In the genomic region with DNA sequence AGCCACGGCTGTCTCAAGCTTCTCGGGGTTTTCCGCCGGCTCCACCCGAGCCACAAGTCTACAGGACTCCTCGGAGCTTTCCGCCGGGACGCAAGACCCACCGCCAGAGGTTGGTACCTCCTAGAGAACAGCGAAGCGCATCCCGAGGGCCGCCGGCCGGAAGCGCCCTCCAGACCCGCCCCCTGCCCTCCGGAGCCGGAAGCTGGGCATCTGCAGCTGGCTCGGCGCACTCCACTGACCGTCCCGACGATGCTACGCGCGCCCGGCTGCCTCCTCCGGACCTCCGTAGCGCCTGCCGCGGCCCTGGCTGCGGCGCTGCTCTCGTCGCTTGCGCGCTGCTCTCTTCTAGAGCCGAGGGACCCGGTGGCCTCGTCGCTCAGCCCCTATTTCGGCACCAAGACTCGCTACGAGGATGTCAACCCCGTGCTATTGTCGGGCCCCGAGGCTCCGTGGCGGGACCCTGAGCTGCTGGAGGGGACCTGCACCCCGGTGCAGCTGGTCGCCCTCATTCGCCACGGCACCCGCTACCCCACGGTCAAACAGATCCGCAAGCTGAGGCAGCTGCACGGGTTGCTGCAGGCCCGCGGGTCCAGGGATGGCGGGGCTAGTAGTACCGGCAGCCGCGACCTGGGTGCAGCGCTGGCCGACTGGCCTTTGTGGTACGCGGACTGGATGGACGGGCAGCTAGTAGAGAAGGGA, we compare ENCODE assay signal across 8 cellular contexts.
DNase-seq lines count a peak whose midpoint lies in the region; ATAC-seq and TF ChIP-seq lines count a peak whose summit lies in the region.

A gene with protein sequence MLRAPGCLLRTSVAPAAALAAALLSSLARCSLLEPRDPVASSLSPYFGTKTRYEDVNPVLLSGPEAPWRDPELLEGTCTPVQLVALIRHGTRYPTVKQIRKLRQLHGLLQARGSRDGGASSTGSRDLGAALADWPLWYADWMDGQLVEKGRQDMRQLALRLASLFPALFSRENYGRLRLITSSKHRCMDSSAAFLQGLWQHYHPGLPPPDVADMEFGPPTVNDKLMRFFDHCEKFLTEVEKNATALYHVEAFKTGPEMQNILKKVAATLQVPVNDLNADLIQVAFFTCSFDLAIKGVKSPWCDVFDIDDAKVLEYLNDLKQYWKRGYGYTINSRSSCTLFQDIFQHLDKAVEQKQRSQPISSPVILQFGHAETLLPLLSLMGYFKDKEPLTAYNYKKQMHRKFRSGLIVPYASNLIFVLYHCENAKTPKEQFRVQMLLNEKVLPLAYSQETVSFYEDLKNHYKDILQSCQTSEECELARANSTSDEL (plus strand): TSS at position 227 of the 699 bp plus-strand sequence. CDS start 23 bp downstream, at position 250.

- peak; percentile 87 for DNase-seq in Ammon's horn (ENCODE audit: low spot score)
- peak; percentile 68 for DNase-seq in NCI-H510A treated with DMSO at 0.1 percent for 48 hours (lab: John Stamatoyannopoulos, UW)
- DNase-seq in activated CD4-positive, alpha-beta T cell treated with anti-CD3 and anti-CD28 coated beads, Interleukin-2, amount 50 U/mL, for 24 hours (ENCODE audit: low read depth in 1 of 2, low spot score in 1 of 2), result peak; percentile 66 to 82
- peak; percentile 77 for DNase-seq in dedifferentiated amniotic fluid mesenchymal stem cell (ENCODE audit: extremely low spot score)
- DNase-seq in left kidney (ENCODE audit: low read depth, low spot score), result peak; percentile 96
- peak; percentile 78 to 84 for DNase-seq in stimulated activated CD4-positive, alpha-beta T cell treated with anti-CD3 and anti-CD28 coated beads, Interleukin-2, amount 100 ng/mL, for 48 hours

- peak; percentile 74 for ATAC-seq in HG03159 (IDR thresholded peaks at IDR 0.05; ENCODE audit: unreplicated experiment)

- in situ Hi-C loops in GM18951 (cut with MboI; ENCODE audit: low sequenced_read_pairs, unreplicated experiment), result no loop called here

- TF ChIP-seq POLR2A in GM18951 (IDR thresholded peaks at IDR 0.05; ENCODE audit: extremely low read depth, insufficient read depth, insufficient read length), result peak; percentile 89

Comparison
In these comparisons a context has a peak if more than half of its experiments do, and no peak if none do; other contexts are left out.
1. Peak in every context shown above with its lines: DNase-seq and ATAC-seq.